ENCODE assay signal across 1 cellular context in genomic region chr3:52694528-52695189, GRCh38.
TF ChIP-seq lines count a peak whose summit lies in the region.

No MANE protein-coding gene starts in this region.

TF ChIP-seq in H1, 55 proteins besides CTCF, POLR2A, EP300 and RAD21:
- TF ChIP-seq NANOG (IDR thresholded peaks at IDR 0.05; ENCODE audit: insufficient read depth, low read depth, low read length, poor library complexity, severe bottlenecking), result no peak
- TF ChIP-seq, protein P1, sequence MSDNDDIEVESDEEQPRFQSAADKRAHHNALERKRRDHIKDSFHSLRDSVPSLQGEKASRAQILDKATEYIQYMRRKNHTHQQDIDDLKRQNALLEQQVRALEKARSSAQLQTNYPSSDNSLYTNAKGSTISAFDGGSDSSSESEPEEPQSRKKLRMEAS (IDR thresholded peaks at IDR 0.05), result no peak
- TF ChIP-seq ATF2 (IDR thresholded peaks at IDR 0.05; ENCODE audit: low read length), result no peak
- TF ChIP-seq CBX5 (IDR thresholded peaks at IDR 0.05; ENCODE audit: low read depth, low read length), result no peak
- TF ChIP-seq POLR2AphosphoS5 (IDR thresholded peaks at IDR 0.05; ENCODE audit: low read depth, low read length), result peak; percentile 53; the same call in 1 of the 2 replicates
